Comparison of ENCODE assay signal across 7 cellular contexts in genomic region chr5:76402880-76403712, GRCh38. TPM values are rescaled to one million over a fixed set of nuclear protein-coding genes. Genes with fewer than 3 reads are reported as not detected.
DNase-seq lines count a peak whose midpoint lies in the region; ATAC-seq lines count a peak whose summit lies in the region.

Gene IQGAP2 (plus strand): TSS chr5:76403285. CDS start chr5:76403546, 261 bp downstream.

- intact Hi-C loops in activated CD4-positive, alpha-beta T cell treated with anti-CD3 and anti-CD28 coated beads, Interleukin-2, amount 10 ng/mL, durations not matched to agents 24 days and 14 days (cut with micrococcal nuclease) = loop anchor here (1.0 to 10.0 kb wide), 11 partner anchors 35 to 1826 kb away; partner anchors contain the start of genes GFM2 and NSA2

- peak within 1 kb of the TSS; percentile 99 for H3K27ac Mint-ChIP-seq in activated CD4-positive, alpha-beta T cell treated with anti-CD3 and anti-CD28 coated beads, Interleukin-2, amount 10 ng/mL, durations not matched to agents 24 days and 14 days

- peak within 1 kb of the TSS; percentile 95 for H3K4me3 Mint-ChIP-seq in activated CD4-positive, alpha-beta T cell treated with anti-CD3 and anti-CD28 coated beads, Interleukin-2, amount 10 ng/mL, durations not matched to agents 24 days and 14 days

- peaks cover 7% of the 10 kb centered on the region for H3K27me3 Mint-ChIP-seq in activated CD4-positive, alpha-beta T cell treated with anti-CD3 and anti-CD28 coated beads, Interleukin-2, amount 10 ng/mL, durations not matched to agents 24 days and 14 days

- peak; percentile 10 for DNase-seq in NCI-H1105 (lab: John Stamatoyannopoulos, UW)
- DNase-seq in activated CD4-positive, alpha-beta T cell treated with anti-CD3 and anti-CD28 coated beads, Interleukin-2, amount 10 ng/mL, durations not matched to agents 24 days and 14 days = peak; percentile 96
- peak; percentile 80 for DNase-seq in medulla oblongata (ENCODE audit: extremely low spot score)
- peak; percentile 70 for DNase-seq in stimulated activated CD8-positive, alpha-beta memory T cell treated with anti-CD3 and anti-CD28 coated beads, Interleukin-12 subunit alpha, Interleukin-12 subunit beta, amount 100 ng/mL, for 4 hours (ENCODE audit: low read depth)

- H3K4me3 ChIP-seq in duodenal mucosa (ENCODE audit: low read depth in 1 of 2, low read length in 2 of 2) = peak within 1 kb of the TSS; percentile 69 to 82

- H3K9me3 Mint-ChIP-seq in activated CD4-positive, alpha-beta T cell treated with anti-CD3 and anti-CD28 coated beads, Interleukin-2, amount 10 ng/mL, durations not matched to agents 24 days and 14 days = no peaks in the 10 kb centered on the region

- H3K4me1 Mint-ChIP-seq in activated CD4-positive, alpha-beta T cell treated with anti-CD3 and anti-CD28 coated beads, Interleukin-2, amount 10 ng/mL, durations not matched to agents 24 days and 14 days = peaks cover 57% of the 10 kb centered on the region

- H3K27ac ChIP-seq in duodenal mucosa (ENCODE audit: low read depth, low read length) = peak within 1 kb of the TSS; percentile 78

- ATAC-seq in GM18499 (IDR thresholded peaks at IDR 0.05; ENCODE audit: insufficient read depth, unreplicated experiment) (peak; percentile 36), HG02623 (IDR thresholded peaks at IDR 0.05; ENCODE audit: unreplicated experiment) (peak; percentile 46)

- H3K36me3 Mint-ChIP-seq in activated CD4-positive, alpha-beta T cell treated with anti-CD3 and anti-CD28 coated beads, Interleukin-2, amount 10 ng/mL, durations not matched to agents 24 days and 14 days (ENCODE audit: low read depth) = peaks cover 15% of the 10 kb centered on the region

- no peaks in the 10 kb centered on the region for H3K36me3 ChIP-seq in duodenal mucosa (ENCODE audit: control insufficient read depth in 1 of 2, insufficient read depth in 2 of 2, low read length in 2 of 2)

- H3K9me3 ChIP-seq in duodenal mucosa (ENCODE audit: control insufficient read depth in 1 of 2, low read length in 2 of 2) = no peaks in the 10 kb centered on the region

- peak within 1 kb of the TSS; percentile 68 to 83 for H3K9ac ChIP-seq in duodenal mucosa (ENCODE audit: low read depth in 1 of 2, low read length in 2 of 2)

- peaks cover 28 to 34% of the 10 kb centered on the region in 2 donors for H3K4me1 ChIP-seq in duodenal mucosa (ENCODE audit: control insufficient read depth in 1 of 2, insufficient read depth in 2 of 2, low read length in 2 of 2)

- no peaks in the 10 kb centered on the region for H3K27me3 ChIP-seq in duodenal mucosa (ENCODE audit: control insufficient read depth in 1 of 2, insufficient read depth in 2 of 2, low read length in 2 of 2)

RNA-seq across cellular contexts. Expression of gene IQGAP2, which starts in this region (rescaled TPM):
- total RNA-seq in activated CD4-positive, alpha-beta T cell treated with anti-CD3 and anti-CD28 coated beads, Interleukin-2, amount 10 ng/mL, durations not matched to agents 24 days and 14 days = 37.3 and 39.3 TPM in 2 replicates

Comparison
In these comparisons a context has a peak if more than half of its experiments do, and no peak if none do; other contexts are left out.
1. Peak in every context shown above with its lines: DNase-seq, ATAC-seq, H3K4me3 ChIP-seq and H3K27ac ChIP-seq.
2. DNase-seq: peak in every context shown above with its lines; median percentile 96 in activated CD4-positive, alpha-beta T cell treated with anti-CD3 and anti-CD28 coated beads, Interleukin-2, amount 10 ng/mL, durations not matched to agents 24 days and 14 days; 80 in medulla oblongata; 70 in stimulated activated CD8-positive, alpha-beta memory T cell treated with anti-CD3 and anti-CD28 coated beads, Interleukin-12 subunit alpha, Interleukin-12 subunit beta, amount 100 ng/mL, for 4 hours; 10 in NCI-H1105.